Comparison of ENCODE assay signal across 15 cellular contexts in genomic region chr13:33003458-33004019, GRCh38. TPM values are rescaled to one million over a fixed set of nuclear protein-coding genes. Genes with fewer than 3 reads are reported as not detected.
DNase-seq lines count a peak whose midpoint lies in the region; ATAC-seq and TF ChIP-seq lines count a peak whose summit lies in the region.
"Had no signal": no experiment of that assay in that cellular context is flagged by ENCODE, and none has a peak within 500 bp of the region (broad histone marks: within the 10 kb centered on the region; RNA-seq: fewer than 3 reads in every experiment).

No MANE protein-coding gene starts in this region.

- H3K36me3 Mint-ChIP-seq in neural progenitor cell = no peaks in the 10 kb centered on the region
- H3K36me3 Mint-ChIP-seq in activated T-helper 2 cell treated with anti-CD3 and anti-CD28 coated beads, Interferon-gamma antibody, Interleukin-2, Interleukin-4, amounts not matched to agents 10 μg/mL and 5 μg/mL and 100 μg/mL, durations not matched to agents 14 hours and 24 hours and 36 hours (ENCODE audit: low read depth) = no peaks in the 10 kb centered on the region

- H3K4me3 ChIP-seq in neural progenitor cell = no peak overlapping the region
- H3K4me3 ChIP-seq: coronary artery, ovary had no signal

- DNase-seq in COLO668 (lab: John Stamatoyannopoulos, UW; ENCODE audit: unreplicated experiment) = peak; percentile 75
- peak; percentile 72 for DNase-seq in NCI-H1092 (lab: John Stamatoyannopoulos, UW)
- DNase-seq in NCI-H345 (lab: John Stamatoyannopoulos, UW) = peak; percentile 60
- no peak for DNase-seq in neural progenitor cell (ENCODE audit: low spot score)
- DNase-seq in substantia nigra (lab: John Stamatoyannopoulos, UW) = no peak
- DNase-seq in activated effector memory CD4-positive, alpha-beta T cell treated with anti-CD3 and anti-CD28 coated beads, Interleukin-2, amount 50 U/mL, for 16 hours = no peak
- no peak for DNase-seq in activated T-helper 2 cell treated with anti-CD3 and anti-CD28 coated beads, Interferon-gamma antibody, Interleukin-2, Interleukin-4, amounts not matched to agents 10 μg/mL and 5 μg/mL and 100 μg/mL, durations not matched to agents 14 hours and 24 hours and 36 hours (ENCODE audit: low spot score)
- DNase-seq: activated CD4-positive, alpha-beta T cell treated with anti-CD3 and anti-CD28 coated beads for 1 hour; activated naive CD4-positive, alpha-beta T cell; midbrain; ovary; small intestine; stimulated activated naive CD4-positive, alpha-beta T cell had no signal

- H3K36me3 ChIP-seq in neural progenitor cell = no peaks in the 10 kb centered on the region
- H3K36me3 ChIP-seq: ovary had no signal

- H3K27ac Mint-ChIP-seq in neural progenitor cell = peak overlapping the region; percentile 75
- H3K27ac Mint-ChIP-seq in activated T-helper 2 cell treated with anti-CD3 and anti-CD28 coated beads, Interferon-gamma antibody, Interleukin-2, Interleukin-4, amounts not matched to agents 10 μg/mL and 5 μg/mL and 100 μg/mL, durations not matched to agents 14 hours and 24 hours and 36 hours = no peak overlapping the region

- intact Hi-C loops in activated T-helper 2 cell treated with anti-CD3 and anti-CD28 coated beads, Interferon-gamma antibody, Interleukin-2, Interleukin-4, amounts not matched to agents 10 μg/mL and 5 μg/mL and 100 μg/mL, durations not matched to agents 14 hours and 24 hours and 36 hours (cut with micrococcal nuclease) = no loop called here

- H3K27me3 Mint-ChIP-seq in neural progenitor cell (ENCODE audit: insufficient read depth, low read depth) = no peaks in the 10 kb centered on the region
- peaks cover 40% of the 10 kb centered on the region for H3K27me3 Mint-ChIP-seq in activated T-helper 2 cell treated with anti-CD3 and anti-CD28 coated beads, Interferon-gamma antibody, Interleukin-2, Interleukin-4, amounts not matched to agents 10 μg/mL and 5 μg/mL and 100 μg/mL, durations not matched to agents 14 hours and 24 hours and 36 hours (ENCODE audit: low read depth)

- no peak overlapping the region for H3K9ac ChIP-seq in neural progenitor cell

- H3K79me2 ChIP-seq in neural progenitor cell (ENCODE audit: low read depth) = no peaks in the 10 kb centered on the region

- no peak overlapping the region for H3K4me2 ChIP-seq in neural progenitor cell

- H3F3A ChIP-seq in neural progenitor cell (ENCODE audit: low read depth) = peaks cover 13% of the 10 kb centered on the region

- H3K4me1 Mint-ChIP-seq in neural progenitor cell = peaks cover 34% of the 10 kb centered on the region
- H3K4me1 Mint-ChIP-seq in activated T-helper 2 cell treated with anti-CD3 and anti-CD28 coated beads, Interferon-gamma antibody, Interleukin-2, Interleukin-4, amounts not matched to agents 10 μg/mL and 5 μg/mL and 100 μg/mL, durations not matched to agents 14 hours and 24 hours and 36 hours (ENCODE audit: low read depth) = no peaks in the 10 kb centered on the region

- no peak overlapping the region for H3K4me3 Mint-ChIP-seq in neural progenitor cell
- no peak overlapping the region for H3K4me3 Mint-ChIP-seq in activated T-helper 2 cell treated with anti-CD3 and anti-CD28 coated beads, Interferon-gamma antibody, Interleukin-2, Interleukin-4, amounts not matched to agents 10 μg/mL and 5 μg/mL and 100 μg/mL, durations not matched to agents 14 hours and 24 hours and 36 hours (ENCODE audit: low read depth)

- H3K9me3 Mint-ChIP-seq in neural progenitor cell = peaks cover 15% of the 10 kb centered on the region
- peaks cover 17% of the 10 kb centered on the region for H3K9me3 Mint-ChIP-seq in activated T-helper 2 cell treated with anti-CD3 and anti-CD28 coated beads, Interferon-gamma antibody, Interleukin-2, Interleukin-4, amounts not matched to agents 10 μg/mL and 5 μg/mL and 100 μg/mL, durations not matched to agents 14 hours and 24 hours and 36 hours

- peaks cover 13% of the 10 kb centered on the region for H3K9me3 ChIP-seq in neural progenitor cell (ENCODE audit: low read depth)
- H3K9me3 ChIP-seq: ovary had no signal

- TF ChIP-seq CTCF in neural progenitor cell (IDR thresholded peaks at IDR 0.05) = no peak

- H3K27me3 ChIP-seq in neural progenitor cell = no peaks in the 10 kb centered on the region
- H3K27me3 ChIP-seq: ovary had no signal

- peaks cover 23% of the 10 kb centered on the region for H3K4me1 ChIP-seq in neural progenitor cell

- H4K20me1 ChIP-seq in neural progenitor cell (ENCODE audit: low read depth) = no peaks in the 10 kb centered on the region

- ATAC-seq in GM21447 (IDR thresholded peaks at IDR 0.05; ENCODE audit: unreplicated experiment) = no peak

- H3K27ac ChIP-seq in neural progenitor cell = no peak overlapping the region
- H3K27ac ChIP-seq in substantia nigra (ENCODE audit: low read depth, low read length, poor library complexity, severe bottlenecking) = no peak overlapping the region
- H3K27ac ChIP-seq: ovary had no signal

- H2AFZ ChIP-seq in neural progenitor cell (replicated peaks) = no peak overlapping the region

RNA-seq across cellular contexts. Expression of gene KL, which starts 12.7 kb away (rescaled TPM):
- total RNA-seq in neural progenitor cell (ENCODE audit: low replicate concordance) = not detected in 2 replicates
- 0.14 TPM in 2 replicates for total RNA-seq in activated T-helper 2 cell treated with anti-CD3 and anti-CD28 coated beads, Interferon-gamma antibody, Interleukin-2, Interleukin-4, amounts not matched to agents 10 μg/mL and 5 μg/mL and 100 μg/mL, durations not matched to agents 14 hours and 24 hours and 36 hours

Comparison
In these comparisons a context has a peak if more than half of its experiments do, and no peak if none do; other contexts are left out.
1. DNase-seq: peak in COLO668 (single experiment), NCI-H1092 (single experiment) and NCI-H345 (single experiment); none in neural progenitor cell (single experiment), substantia nigra (0 of 49), activated effector memory CD4-positive, alpha-beta T cell treated with anti-CD3 and anti-CD28 coated beads, Interleukin-2, amount 50 U/mL, for 16 hours (single experiment) and activated T-helper 2 cell treated with anti-CD3 and anti-CD28 coated beads, Interferon-gamma antibody, Interleukin-2, Interleukin-4, amounts not matched to agents 10 μg/mL and 5 μg/mL and 100 μg/mL, durations not matched to agents 14 hours and 24 hours and 36 hours (single experiment).